23 cellular contexts compared by ENCODE assay signal in genomic region chr7:83130623-83131545, GRCh38. TPM values are rescaled to one million over a fixed set of nuclear protein-coding genes. Genes with fewer than 3 reads are reported as not detected.
A peak's percentile ranks its signal among the peaks of the same experiment; 100 is the strongest.
DNase-seq lines count a peak whose midpoint lies in the region; ATAC-seq and TF ChIP-seq lines count a peak whose summit lies in the region.
"Had no signal": no experiment of that assay in that cellular context is flagged by ENCODE, and none has a peak within 500 bp of the region (broad histone marks: within the 10 kb centered on the region; RNA-seq: fewer than 3 reads in every experiment).

No MANE protein-coding gene starts in this region.

- no peak overlapping the region for H3K27ac ChIP-seq in upper lobe of right lung
- H3K27ac ChIP-seq in Peyer's patch = no peak overlapping the region
- H3K27ac ChIP-seq: 22Rv1, lower lobe of right lung, sigmoid colon, tibial artery had no signal

- TF ChIP-seq CTCF in upper lobe of right lung (IDR thresholded peaks at IDR 0.05) (no peak), Peyer's patch (IDR thresholded peaks at IDR 0.05) (no peak)

- H3K36me3 ChIP-seq in upper lobe of right lung (no peaks in the 10 kb centered on the region), Peyer's patch (no peaks in the 10 kb centered on the region)
- H3K36me3 ChIP-seq: lower lobe of right lung, sigmoid colon, tibial artery had no signal

- H3K27me3 ChIP-seq in upper lobe of right lung (no peaks in the 10 kb centered on the region), Peyer's patch (no peaks in the 10 kb centered on the region)
- H3K27me3 ChIP-seq: sigmoid colon, tibial artery had no signal

- H3K4me1 ChIP-seq in upper lobe of right lung = no peaks in the 10 kb centered on the region
- no peaks in the 10 kb centered on the region for H3K4me1 ChIP-seq in Peyer's patch
- H3K4me1 ChIP-seq: lower lobe of right lung, sigmoid colon, tibial artery had no signal

- DNase-seq in NCI-H187 treated with DMSO at 0.1 percent for 48 hours (lab: John Stamatoyannopoulos, UW) = peak; percentile 52
- no peak for DNase-seq in NCI-H187 (lab: John Stamatoyannopoulos, UW)
- DNase-seq in NCI-H2196 (lab: John Stamatoyannopoulos, UW; ENCODE audit: unreplicated experiment) = peak; percentile 74
- peak; percentile 80 for DNase-seq in cerebellar cortex (ENCODE audit: low spot score)
- no peak for DNase-seq in upper lobe of right lung
- DNase-seq in Peyer's patch = no peak
- DNase-seq in activated gamma-delta T cell (lab: John Stamatoyannopoulos, UW) = no peak
- DNase-seq: activated CD4-positive, alpha-beta T cell treated with anti-CD3 and anti-CD28 coated beads, Interleukin-2, amount 50 U/mL, for 48 hours; activated naive CD4-positive, alpha-beta T cell treated with Interleukin-2 at 50 U/mL for 16 hours; activated T-cell treated with anti-CD3 and anti-CD28 coated beads for 4 hours; AML-193; effector memory CD8-positive, alpha-beta T cell; lower lobe of right lung; NCI-H345; occipital lobe; sigmoid colon; stimulated activated CD4-positive, alpha-beta T cell treated with anti-CD3 and anti-CD28 coated beads, Interleukin-2, amount 100 ng/mL, for 24 hours; stimulated activated naive CD4-positive, alpha-beta T cell treated with Interleukin-2 at 50 U/mL for 16 hours; T-helper 1 cell; tibial artery had no signal

- intact Hi-C loops in upper lobe of right lung (cut with DNase I) = no loop called here

- ATAC-seq in upper lobe of right lung = peak; percentile 38
- ATAC-seq in HG03039 (IDR thresholded peaks at IDR 0.05; ENCODE audit: unreplicated experiment) = no peak
- ATAC-seq: effector memory CD8-positive, alpha-beta T cell; Right ventricle myocardium inferior had no signal

- H3K4me3 ChIP-seq in upper lobe of right lung = no peak overlapping the region
- no peak overlapping the region for H3K4me3 ChIP-seq in Peyer's patch
- H3K4me3 ChIP-seq: lower lobe of right lung, sigmoid colon, tibial artery had no signal

- no peak for TF ChIP-seq POLR2A in Peyer's patch (IDR thresholded peaks at IDR 0.05)

- H3K9me3 ChIP-seq in upper lobe of right lung (no peaks in the 10 kb centered on the region), Peyer's patch (no peaks in the 10 kb centered on the region)
- H3K9me3 ChIP-seq: lower lobe of right lung, sigmoid colon, tibial artery had no signal

RNA-seq across cellular contexts. Expression of gene PCLO, which starts 31.8 kb away (rescaled TPM):
- total RNA-seq in upper lobe of right lung (5.3 TPM), Peyer's patch (10 to 100 TPM in 3 of 4 donors, 1 to 10 TPM in 1; 6.6 to 70.7 (median 33.9) TPM)

Comparison
In these comparisons a context has a peak if more than half of its experiments do, and no peak if none do; other contexts are left out.
1. DNase-seq: peak in NCI-H187 treated with DMSO at 0.1 percent for 48 hours (single experiment), NCI-H2196 (single experiment) and cerebellar cortex (single experiment); none in NCI-H187 (0 of 2), upper lobe of right lung (single experiment), Peyer's patch (0 of 3) and activated gamma-delta T cell (single experiment).